In genomic region chr13:100542546-100543156, GRCh38 we compare ENCODE assay signal across 8 cellular contexts. TPM values are rescaled to one million over a fixed set of nuclear protein-coding genes. Genes with fewer than 3 reads are reported as not detected.
DNase-seq lines count a peak whose midpoint lies in the region; ATAC-seq lines count a peak whose summit lies in the region.

No MANE protein-coding gene starts in this region.

- H3K4me3 Mint-ChIP-seq in CD4-positive, alpha-beta memory T cell, result peak overlapping the region in 6 of 8 donors; percentile 33 to 78 (median 52)

- H3K36me3 Mint-ChIP-seq in CD4-positive, alpha-beta memory T cell, result peaks cover 2 to 11% of the 10 kb centered on the region in 2 donors

- H3K4me3 ChIP-seq in CD4-positive, alpha-beta memory T cell (ENCODE audit: low read length in 2 of 2), result peak overlapping the region in 1 of 2 donors; percentile 11
- H3K4me3 ChIP-seq in neuronal stem cell (ENCODE audit: low read length in 2 of 2), result no peak overlapping the region

- H2AK5ac ChIP-seq in neuronal stem cell (ENCODE audit: low read depth, low read length), result no peak overlapping the region

- no peak overlapping the region for H2BK12ac ChIP-seq in neuronal stem cell (ENCODE audit: low read length)

- intact Hi-C loops in CD4-positive, alpha-beta memory T cell (cut with micrococcal nuclease), result loop anchor here (1.0 kb wide), 2 partner anchors 886 to 1100 kb away; no protein-coding TSS in a partner anchor

- H3K23ac ChIP-seq in neuronal stem cell (ENCODE audit: low read depth, low read length, poor library complexity), result peak overlapping the region; percentile 4

- no peak overlapping the region for H3K27ac ChIP-seq in CD4-positive, alpha-beta memory T cell (ENCODE audit: low read depth, low read length)
- H3K27ac ChIP-seq in neuronal stem cell (replicated peaks; ENCODE audit: low read length), result no peak overlapping the region

- no peak overlapping the region for H4K8ac ChIP-seq in neuronal stem cell (ENCODE audit: low read depth, low read length)

- H3K4me1 ChIP-seq in CD4-positive, alpha-beta memory T cell (ENCODE audit: insufficient read depth, low read length), result peaks cover 23% of the 10 kb centered on the region
- peaks cover 0 to 3% of the 10 kb centered on the region in 2 donors for H3K4me1 ChIP-seq in neuronal stem cell (ENCODE audit: control insufficient read depth in 2 of 2, insufficient read depth in 1 of 2, low read depth in 1 of 2, low read length in 2 of 2)

- H3K9me3 Mint-ChIP-seq in CD4-positive, alpha-beta memory T cell, result no peaks in the 10 kb centered on the region

- H3K9me3 ChIP-seq in CD4-positive, alpha-beta memory T cell (ENCODE audit: control insufficient read depth in 1 of 2, low read length in 2 of 2), result no peaks in the 10 kb centered on the region
- no peaks in the 10 kb centered on the region for H3K9me3 ChIP-seq in neuronal stem cell (replicated peaks in 1 of 2; ENCODE audit: control insufficient read depth in 2 of 2, insufficient read depth in 1 of 2, low read depth in 1 of 2, low read length in 2 of 2)

- DNase-seq in CD4-positive, alpha-beta memory T cell, result peak in 4 of 5 donors; percentile 33 to 40 (median 36)
- DNase-seq in NCI-H2171 treated with DMSO at 0.1 percent for 48 hours (lab: John Stamatoyannopoulos, UW), result peak; percentile 80
- DNase-seq in cerebellar cortex (ENCODE audit: low spot score), result peak; percentile 28
- DNase-seq in neuronal stem cell (ENCODE audit: low spot score), result no peak
- no peak for DNase-seq in cortex of kidney (lab: John Stamatoyannopoulos, UW)
- DNase-seq in nucleus accumbens (lab: John Stamatoyannopoulos, UW), result no peak

- no peak overlapping the region for H3K4ac ChIP-seq in neuronal stem cell (ENCODE audit: low read length)

- H3K36me3 ChIP-seq in CD4-positive, alpha-beta memory T cell (ENCODE audit: insufficient read depth, low read length), result no peaks in the 10 kb centered on the region
- H3K36me3 ChIP-seq in neuronal stem cell (replicated peaks in 1 of 2; ENCODE audit: control insufficient read depth in 2 of 2, insufficient read depth in 2 of 2, low read length in 2 of 2), result peaks cover 0 to under 1% of the 10 kb centered on the region in 2 donors

- no peak overlapping the region for H4K91ac ChIP-seq in neuronal stem cell (ENCODE audit: low read depth, low read length, poor library complexity)

- no peaks in the 10 kb centered on the region for H3K27me3 ChIP-seq in CD4-positive, alpha-beta memory T cell (ENCODE audit: insufficient read depth, low read length)
- no peaks in the 10 kb centered on the region for H3K27me3 ChIP-seq in neuronal stem cell (ENCODE audit: control insufficient read depth in 3 of 3, insufficient read depth in 3 of 3, low read depth in 1 of 3, low read length in 3 of 3)

- no peak overlapping the region for H2BK5ac ChIP-seq in neuronal stem cell (ENCODE audit: low read length)

- H2BK15ac ChIP-seq in neuronal stem cell (ENCODE audit: low read length), result no peak overlapping the region

- ATAC-seq in GM18520 (IDR thresholded peaks at IDR 0.05; ENCODE audit: unreplicated experiment) (peak; percentile 89), HG02885 (IDR thresholded peaks at IDR 0.05; ENCODE audit: poor library complexity, unreplicated experiment) (peak; percentile 90)

- WGBS in neuronal stem cell (ENCODE audit: extremely low coverage in 2 of 2, insufficient read length in 2 of 2, insufficient replicate concordance in 1 of 2), 2 donors, result no CpG with 5 or more reads among the region's 12 CpGs

- H3K4me2 ChIP-seq in neuronal stem cell (ENCODE audit: insufficient read depth, low read length, poor library complexity, severe bottlenecking), result no peak overlapping the region

- peaks cover 3 to 38% (median 26%) of the 10 kb centered on the region in 4 donors for H3K4me1 Mint-ChIP-seq in CD4-positive, alpha-beta memory T cell

- CTCF ChIA-PET in CD4-positive, alpha-beta memory T cell (lab: Charles Lee; ENCODE audit: partially characterized antibody), result interaction anchor here (1.1 to 1.7 kb wide), 4 partner anchors 18 to 889 kb away, joined by 3 to 7 read pairs (median 4); no protein-coding TSS in a partner anchor

- H3K18ac ChIP-seq in neuronal stem cell (ENCODE audit: low read length), result peak overlapping the region; percentile 20

- H3K9ac ChIP-seq in neuronal stem cell (ENCODE audit: low read depth, low read length, poor library complexity), result no peak overlapping the region

- no peak overlapping the region for H2AFZ ChIP-seq in neuronal stem cell (ENCODE audit: low read length)

- no peak overlapping the region for H2BK120ac ChIP-seq in neuronal stem cell (ENCODE audit: low read depth, low read length)

- H3K27ac Mint-ChIP-seq in CD4-positive, alpha-beta memory T cell, result peak overlapping the region in 2 of 7 donors; percentile 49 to 59

- H3K27me3 Mint-ChIP-seq in CD4-positive, alpha-beta memory T cell, result no peaks in the 10 kb centered on the region

- H3K79me1 ChIP-seq in neuronal stem cell (ENCODE audit: low read depth, low read length), result no peaks in the 10 kb centered on the region

- POLR2A ChIA-PET in CD4-positive, alpha-beta memory T cell (lab: Charles Lee; ENCODE audit: partially characterized antibody), result no interaction called here

- no peak overlapping the region for H3K14ac ChIP-seq in neuronal stem cell (ENCODE audit: low read length)

RNA-seq across cellular contexts. Expression of gene GGACT, which starts 45.9 kb away (rescaled TPM):
- total RNA-seq in CD4-positive, alpha-beta memory T cell, result 1 to 10 TPM; 6.7 to 9.6 TPM
- 1 to 10 TPM; 4.4 to 7.7 TPM for polyA plus RNA-seq in CD4-positive, alpha-beta memory T cell
- polyA plus RNA-seq in neuronal stem cell (2013, experiment 1 of 2), result 3.7 TPM
- polyA plus RNA-seq in neuronal stem cell (2013, experiment 2 of 2), result 3.4 TPM

Comparison
In these comparisons a context has a peak if more than half of its experiments do, and no peak if none do; other contexts are left out.
1. DNase-seq: peak in CD4-positive, alpha-beta memory T cell (4 of 5), NCI-H2171 treated with DMSO at 0.1 percent for 48 hours (single experiment) and cerebellar cortex (single experiment); none in neuronal stem cell (single experiment), cortex of kidney (single experiment) and nucleus accumbens (0 of 56).